21 cellular contexts compared by ENCODE assay signal in the genomic region with DNA sequence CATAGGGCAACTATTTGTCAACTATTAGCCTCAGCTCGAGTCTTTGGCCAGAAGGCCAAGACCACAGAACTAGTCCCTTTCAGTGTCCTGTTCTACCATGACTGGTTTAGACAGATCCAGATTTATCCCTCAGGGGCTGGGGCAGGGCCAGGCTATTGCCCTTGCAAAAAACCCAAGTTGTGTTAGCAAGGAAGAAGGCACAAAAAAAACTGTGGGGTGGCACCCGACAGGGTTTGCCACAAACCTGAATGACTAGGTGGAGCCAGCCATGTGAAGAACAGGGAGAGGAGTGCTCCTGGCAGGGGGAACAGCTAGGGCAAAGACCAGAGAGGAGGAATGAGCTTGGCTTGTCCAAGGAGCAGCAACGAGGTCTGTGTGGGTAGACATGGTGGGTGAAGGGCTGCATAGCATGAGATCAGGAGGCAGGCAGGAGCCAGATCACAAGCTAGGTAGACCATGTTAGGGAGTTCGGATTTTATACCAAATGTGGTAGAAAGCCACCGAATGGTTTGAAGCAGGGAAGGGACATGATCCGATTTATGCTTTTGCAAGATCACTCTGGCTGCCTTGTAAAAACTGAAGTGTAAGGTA. TPM values are rescaled to one million over a fixed set of nuclear protein-coding genes. Genes with fewer than 3 reads are reported as not detected.
DNase-seq lines count a peak whose midpoint lies in the region; FAIRE-seq and TF ChIP-seq lines count a peak whose summit lies in the region.
"Had no signal": no experiment of that assay in that cellular context is flagged by ENCODE, and none has a peak within 500 bp of the region (broad histone marks: within the 10 kb centered on the region; RNA-seq: fewer than 3 reads in every experiment).

No MANE protein-coding gene starts in this region.

- TF ChIP-seq POLR2A in breast epithelium (IDR thresholded peaks at IDR 0.05) = no peak

- no peaks in the 10 kb centered on the region for H4K20me1 ChIP-seq in BLaER1

- H3K27me3 Mint-ChIP-seq in glutamatergic neuron (ENCODE audit: unreplicated experiment) = peaks cover 2% of the 10 kb centered on the region
- peaks cover 21% of the 10 kb centered on the region for H3K27me3 Mint-ChIP-seq in activated CD4-positive, alpha-beta T cell treated with anti-CD3 and anti-CD28 coated beads, Interleukin-2, amount 10 ng/mL, durations not matched to agents 24 days and 14 days
- H3K27me3 Mint-ChIP-seq: CD4-positive, alpha-beta T cell had no signal

- H3K36me3 ChIP-seq in BLaER1 = no peaks in the 10 kb centered on the region
- no peaks in the 10 kb centered on the region for H3K36me3 ChIP-seq in breast epithelium
- no peaks in the 10 kb centered on the region for H3K36me3 ChIP-seq in small intestine (ENCODE audit: control insufficient read depth in 2 of 2, insufficient read depth in 2 of 2, low read length in 2 of 2)

- no peak for FAIRE-seq in small intestine (lab: Jason Lieb, UNC)
- FAIRE-seq: A204.1, GM12878, GM18507, H54 had no signal

- no peak overlapping the region for H3K27ac Mint-ChIP-seq in glutamatergic neuron (ENCODE audit: unreplicated experiment)
- H3K27ac Mint-ChIP-seq in activated CD4-positive, alpha-beta T cell treated with anti-CD3 and anti-CD28 coated beads, Interleukin-2, amount 10 ng/mL, durations not matched to agents 24 days and 14 days = no peak overlapping the region
- H3K27ac Mint-ChIP-seq: CD4-positive, alpha-beta T cell had no signal

- H3K4me3 ChIP-seq in BLaER1 (no peak overlapping the region), breast epithelium (no peak overlapping the region), small intestine (ENCODE audit: low read depth in 1 of 2, low read length in 2 of 2) (no peak overlapping the region)
- H3K4me3 ChIP-seq: GM12878, K562 had no signal

- H3K9ac ChIP-seq in BLaER1 = no peak overlapping the region

- H3K4me2 ChIP-seq in BLaER1 = peak overlapping the region; percentile 66; the same call in 1 of the 2 replicates

- peaks cover 8% of the 10 kb centered on the region for H3K9me3 Mint-ChIP-seq in glutamatergic neuron (ENCODE audit: unreplicated experiment)
- no peaks in the 10 kb centered on the region for H3K9me3 Mint-ChIP-seq in activated CD4-positive, alpha-beta T cell treated with anti-CD3 and anti-CD28 coated beads, Interleukin-2, amount 10 ng/mL, durations not matched to agents 24 days and 14 days
- H3K9me3 Mint-ChIP-seq: CD4-positive, alpha-beta T cell had no signal

- DNase-seq in breast epithelium (ENCODE audit: low spot score in 2 of 2) (peak in 1 of 2 donors; percentile 87), glutamatergic neuron (no peak), small intestine (peak; percentile 63), iPS-NIHi7 (ENCODE audit: extremely low spot score) (no peak), OCI-M1 (lab: John Stamatoyannopoulos, UW) (no peak)
- no peak for DNase-seq in NK-92 treated with Interleukin-12 subunit alpha and Interleukin-12 subunit beta, amount 100 ng/mL, for 24 hours (lab: John Stamatoyannopoulos, UW)
- DNase-seq in activated CD4-positive, alpha-beta T cell treated with anti-CD3 and anti-CD28 coated beads, Interleukin-2, amount 10 ng/mL, durations not matched to agents 24 days and 14 days = no peak
- DNase-seq: AML-193; Calu3; CD4-positive, alpha-beta T cell; DMS79; NCI-H1048; NCI-H2227 treated with DMSO at 0.1 percent for 48 hours; NCI-H526 treated with DMSO at 0.1 percent for 48 hours had no signal

- intact Hi-C loops in breast epithelium (cut with DNase I; ENCODE audit: low total_unique reads) = no loop called here
- intact Hi-C loops in activated CD4-positive, alpha-beta T cell treated with anti-CD3 and anti-CD28 coated beads, Interleukin-2, amount 10 ng/mL, durations not matched to agents 24 days and 14 days (cut with micrococcal nuclease) = no loop called here

- H3K4me1 ChIP-seq in BLaER1 (peaks cover 41% of the 10 kb centered on the region), breast epithelium (peaks cover 0 to 8% of the 10 kb centered on the region in 2 donors), small intestine (ENCODE audit: control insufficient read depth in 2 of 2, insufficient read depth in 1 of 2, low read depth in 1 of 2, low read length in 1 of 2) (peaks cover 0 to 9% of the 10 kb centered on the region in 2 donors)

- no peaks in the 10 kb centered on the region for H3K36me3 Mint-ChIP-seq in glutamatergic neuron (ENCODE audit: unreplicated experiment)
- no peaks in the 10 kb centered on the region for H3K36me3 Mint-ChIP-seq in activated CD4-positive, alpha-beta T cell treated with anti-CD3 and anti-CD28 coated beads, Interleukin-2, amount 10 ng/mL, durations not matched to agents 24 days and 14 days (ENCODE audit: low read depth)

- H3K9me3 ChIP-seq in BLaER1 (no peaks in the 10 kb centered on the region), breast epithelium (no peaks in the 10 kb centered on the region), small intestine (ENCODE audit: control insufficient read depth, low read depth) (no peaks in the 10 kb centered on the region)

- no peaks in the 10 kb centered on the region for H3K4me1 Mint-ChIP-seq in glutamatergic neuron (ENCODE audit: low read depth, unreplicated experiment)
- H3K4me1 Mint-ChIP-seq in activated CD4-positive, alpha-beta T cell treated with anti-CD3 and anti-CD28 coated beads, Interleukin-2, amount 10 ng/mL, durations not matched to agents 24 days and 14 days = no peaks in the 10 kb centered on the region

- TF ChIP-seq CTCF in breast epithelium (IDR thresholded peaks at IDR 0.05) (no peak), glutamatergic neuron (IDR thresholded peaks at IDR 0.05; ENCODE audit: partially characterized antibody, unreplicated experiment) (no peak)

- H3K4me3 Mint-ChIP-seq in glutamatergic neuron (ENCODE audit: unreplicated experiment) = peak overlapping the region; percentile 5
- H3K4me3 Mint-ChIP-seq in activated CD4-positive, alpha-beta T cell treated with anti-CD3 and anti-CD28 coated beads, Interleukin-2, amount 10 ng/mL, durations not matched to agents 24 days and 14 days = no peak overlapping the region
- H3K4me3 Mint-ChIP-seq: CD4-positive, alpha-beta T cell had no signal

- no peaks in the 10 kb centered on the region for H3K27me3 ChIP-seq in BLaER1
- no peaks in the 10 kb centered on the region for H3K27me3 ChIP-seq in breast epithelium
- no peaks in the 10 kb centered on the region for H3K27me3 ChIP-seq in small intestine (ENCODE audit: control insufficient read depth in 2 of 2, insufficient read depth in 2 of 2, low read length in 2 of 2)

- 56 to 75% (median 59%) methylated on average over 6 of the region's 6 CpGs for WGBS in small intestine, 3 donors

- H3K27ac ChIP-seq in BLaER1 = no peak overlapping the region
- H3K27ac ChIP-seq in breast epithelium = peak overlapping the region; percentile 75 to 90
- H3K27ac ChIP-seq in small intestine (ENCODE audit: low read depth in 1 of 2, low read length in 1 of 2) = peak overlapping the region in 1 of 2 donors; percentile 38

RNA-seq across cellular contexts. Expression of a gene that starts 4.3 kb away (rescaled TPM):
- under 1 TPM; 0.16 to 0.66 (median 0.44) TPM for total RNA-seq in breast epithelium
- total RNA-seq in glutamatergic neuron (ENCODE audit: unreplicated experiment) = not detected
- polyA plus RNA-seq in small intestine = under 1 TPM in 1 of 3 donors, not detected in 2; 0.10 TPM
- not detected in 2 replicates for total RNA-seq in activated CD4-positive, alpha-beta T cell treated with anti-CD3 and anti-CD28 coated beads, Interleukin-2, amount 10 ng/mL, durations not matched to agents 24 days and 14 days
- total RNA-seq: G401, GM12878, K562 had no signal
- polyA plus RNA-seq: GM12878, K562 had no signal

RNA-seq across cellular contexts. Expression of a gene that starts 4.4 kb away (rescaled TPM):
- 1 to 10 TPM in 2 of 3 donors, under 1 TPM in 1; 0.48 to 4.4 (median 3.3) TPM for total RNA-seq in breast epithelium
- total RNA-seq in glutamatergic neuron (ENCODE audit: unreplicated experiment) = 0.64 TPM
- 10 to 100 TPM in 2 of 3 donors, 1 to 10 TPM in 1; 1.9 to 27.1 (median 18.6) TPM for polyA plus RNA-seq in small intestine
- total RNA-seq in activated CD4-positive, alpha-beta T cell treated with anti-CD3 and anti-CD28 coated beads, Interleukin-2, amount 10 ng/mL, durations not matched to agents 24 days and 14 days = 0.16 TPM in 1 of 2 replicates, not detected in the other

RNA-seq across cellular contexts. Expression of a gene that starts 13.2 kb away (rescaled TPM):
- total RNA-seq in breast epithelium (100 to 1,000 TPM in 2 of 3 donors, 10 to 100 TPM in 1; 97.8 to 155 (median 109) TPM), glutamatergic neuron (ENCODE audit: unreplicated experiment) (7.6 TPM)
- polyA plus RNA-seq in small intestine = 100 to 1,000 TPM; 143 to 206 (median 152) TPM
- total RNA-seq in activated CD4-positive, alpha-beta T cell treated with anti-CD3 and anti-CD28 coated beads, Interleukin-2, amount 10 ng/mL, durations not matched to agents 24 days and 14 days = 79.7 and 84.5 TPM in 2 replicates

RNA-seq across cellular contexts. Expression of a gene that starts 25.6 kb away (rescaled TPM):
- total RNA-seq in breast epithelium (10 to 100 TPM in 2 of 3 donors, 1 to 10 TPM in 1; 4.8 to 26.6 (median 23.9) TPM), glutamatergic neuron (ENCODE audit: unreplicated experiment) (2.9 TPM)
- 10 to 100 TPM; 16.8 to 17.5 (median 17.2) TPM for polyA plus RNA-seq in small intestine
- total RNA-seq in activated CD4-positive, alpha-beta T cell treated with anti-CD3 and anti-CD28 coated beads, Interleukin-2, amount 10 ng/mL, durations not matched to agents 24 days and 14 days = 5.8 and 6.2 TPM in 2 replicates

RNA-seq across cellular contexts. Expression of a gene that starts 35.3 kb away (rescaled TPM):
- 10 to 100 TPM; 45.6 to 82.5 (median 53.4) TPM for total RNA-seq in breast epithelium
- 8.1 TPM for total RNA-seq in glutamatergic neuron (ENCODE audit: unreplicated experiment)
- 100 to 1,000 TPM in 2 of 3 donors, 10 to 100 TPM in 1; 93.2 to 222 (median 136) TPM for polyA plus RNA-seq in small intestine
- total RNA-seq in activated CD4-positive, alpha-beta T cell treated with anti-CD3 and anti-CD28 coated beads, Interleukin-2, amount 10 ng/mL, durations not matched to agents 24 days and 14 days = 145 and 150 TPM in 2 replicates
